ENCODE assay signal across 16 cellular contexts in genomic region chr19:28118235-28118634, GRCh38.
A peak's percentile ranks its signal among the peaks of the same experiment; 100 is the strongest.
DNase-seq lines count a peak whose midpoint lies in the region; ATAC-seq and TF ChIP-seq lines count a peak whose summit lies in the region.
"Had no signal": no experiment of that assay in that cellular context is flagged by ENCODE, and none has a peak within 500 bp of the region (broad histone marks: within the 10 kb centered on the region; RNA-seq: fewer than 3 reads in every experiment).

No MANE protein-coding gene starts in this region.

- ATAC-seq in left lobe of liver (no peak), gastroesophageal sphincter (no peak)
- ATAC-seq: GM12878, K562 had no signal

- H3K27ac ChIP-seq in VCaP (peak overlapping the region; percentile 65), gastroesophageal sphincter (no peak overlapping the region)
- H3K27ac ChIP-seq: BLaER1, GM23248 had no signal

- no peak for TF ChIP-seq POLR2A in gastroesophageal sphincter (IDR thresholded peaks at IDR 0.05)

- no peaks in the 10 kb centered on the region for H3K27me3 ChIP-seq in gastroesophageal sphincter
- H3K27me3 ChIP-seq: BLaER1 had no signal

- DNase-seq in RPMI7951 (ENCODE audit: low read depth) (peak; percentile 21), fibroblast of mammary gland (ENCODE audit: low read depth) (peak; percentile 6), left lobe of liver (ENCODE audit: low spot score) (no peak)
- DNase-seq in activated effector memory CD4-positive, alpha-beta T cell treated with anti-CD3 and anti-CD28 coated beads, Interleukin-2, amount 50 U/mL, for 16 hours, result no peak
- DNase-seq: CD4-positive, alpha-beta memory T cell; DMS53; DND-41; EL; GM23248; HCEC 1CT; IMR-90 had no signal

- no peaks in the 10 kb centered on the region for H3K9me3 ChIP-seq in gastroesophageal sphincter
- H3K9me3 ChIP-seq: BLaER1 had no signal

- H3K4me1 ChIP-seq in gastroesophageal sphincter, result no peaks in the 10 kb centered on the region
- H3K4me1 ChIP-seq: BLaER1 had no signal

- no peak for TF ChIP-seq EP300 in gastroesophageal sphincter (IDR thresholded peaks at IDR 0.05)

- TF ChIP-seq CTCF in VCaP (conservative IDR thresholded peaks at IDR 0.05), result no peak
- TF ChIP-seq CTCF in fibroblast of mammary gland (conservative IDR thresholded peaks at IDR 0.05; ENCODE audit: control insufficient read depth, insufficient read depth, low read depth, low read length), result no peak
- no peak for TF ChIP-seq CTCF in gastroesophageal sphincter (IDR thresholded peaks at IDR 0.05)

- H3K36me3 ChIP-seq in gastroesophageal sphincter, result no peaks in the 10 kb centered on the region
- H3K36me3 ChIP-seq: BLaER1 had no signal

- WGBS in gastroesophageal sphincter (ENCODE audit: low coverage in 1 of 2), 2 donors, result 34 to 46% methylated on average over 4 to 5 of the region's 5 CpGs

- H3K4me3 ChIP-seq in fibroblast of mammary gland (ENCODE audit: control insufficient read depth, low read depth, low read length), result no peak overlapping the region
- H3K4me3 ChIP-seq in gastroesophageal sphincter, result no peak overlapping the region
- H3K4me3 ChIP-seq: BLaER1, GM12878, GM23248, K562 had no signal

Comparison
In these comparisons a context has a peak if more than half of its experiments do, and no peak if none do; other contexts are left out.
1. DNase-seq: peak in RPMI7951 (single experiment) and fibroblast of mammary gland (single experiment); none in left lobe of liver (single experiment) and activated effector memory CD4-positive, alpha-beta T cell treated with anti-CD3 and anti-CD28 coated beads, Interleukin-2, amount 50 U/mL, for 16 hours (single experiment).